Comparison of ENCODE assay signal across 8 cellular contexts in the genomic region with DNA sequence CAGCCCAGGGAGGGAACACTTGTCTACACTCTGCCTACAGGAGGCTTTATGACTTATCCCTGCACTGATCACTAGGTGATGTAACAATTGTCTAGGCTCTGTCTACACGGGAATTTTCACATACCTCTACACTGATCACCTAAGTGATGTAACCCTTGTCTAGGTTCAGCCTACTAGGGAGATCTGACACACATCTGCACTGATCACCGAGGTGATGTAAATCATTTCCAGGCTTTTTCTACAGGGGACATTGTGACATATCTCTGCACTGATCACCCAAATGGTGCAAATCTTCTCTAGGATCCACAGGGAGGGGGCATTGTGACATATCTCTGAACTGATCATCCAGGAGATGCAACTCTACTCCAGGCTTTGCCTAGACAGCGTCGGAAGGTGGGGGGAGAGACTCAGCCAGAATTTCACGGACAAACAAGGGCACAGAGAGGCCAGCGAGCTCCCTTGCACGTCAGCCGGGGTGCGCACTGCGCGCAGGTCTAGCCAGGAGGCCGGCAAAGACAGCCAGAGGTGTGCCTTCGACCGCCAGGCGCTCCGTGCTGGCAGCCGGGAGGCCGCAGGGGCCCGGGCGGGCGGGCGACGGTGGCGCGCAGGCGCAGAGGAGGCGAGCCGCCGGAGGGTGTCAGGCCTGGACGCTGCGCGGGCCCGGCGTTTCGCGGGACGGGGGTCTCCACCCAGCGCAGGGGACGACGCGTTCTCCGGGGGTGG. TPM values are rescaled to one million over a fixed set of nuclear protein-coding genes. Genes with fewer than 3 reads are reported as not detected.
A peak's percentile ranks its signal among the peaks of the same experiment; 100 is the strongest.
DNase-seq lines count a peak whose midpoint lies in the region; ATAC-seq and TF ChIP-seq lines count a peak whose summit lies in the region.

No MANE protein-coding gene starts in this region.

- H3K27ac ChIP-seq in 22Rv1 (peak overlapping the region; percentile 73), GM23338 (ENCODE audit: low read depth) (no peak overlapping the region), coronary artery (no peak overlapping the region)

- H3K27me3 Mint-ChIP-seq in GM23338 (ENCODE audit: insufficient read depth, low read depth, poor library complexity) (peaks cover 38% of the 10 kb centered on the region), memory B cell (no peaks in the 10 kb centered on the region)

- H4K20me1 ChIP-seq in GM23338 (replicated peaks; ENCODE audit: insufficient read depth) = no peaks in the 10 kb centered on the region

- peaks cover 9% of the 10 kb centered on the region for H3K27me3 ChIP-seq in GM23338 (ENCODE audit: insufficient read depth)

- peak overlapping the region; percentile 79 for H3K27ac Mint-ChIP-seq in GM23338
- H3K27ac Mint-ChIP-seq in memory B cell = peak overlapping the region; percentile 91

- H3K4me1 Mint-ChIP-seq in GM23338 (no peaks in the 10 kb centered on the region), memory B cell (peaks cover 7% of the 10 kb centered on the region)

- no peaks in the 10 kb centered on the region for H3F3A ChIP-seq in GM23338 (replicated peaks; ENCODE audit: low read depth)

- ATAC-seq in GM23338 = peak; percentile 80
- peak; percentile 82 for ATAC-seq in memory B cell (ENCODE audit: low read depth)

- no peaks in the 10 kb centered on the region for H3K4me1 ChIP-seq in GM23338 (ENCODE audit: insufficient read depth)

- H3K9me3 Mint-ChIP-seq in GM23338 (peaks cover 56% of the 10 kb centered on the region), memory B cell (peaks cover 6% of the 10 kb centered on the region)

- TF ChIP-seq CTCF in 22Rv1 (IDR thresholded peaks at IDR 0.05) (no peak), GM23338 (conservative IDR thresholded peaks at IDR 0.05; ENCODE audit: low read depth in 2 of 2) (no peak; a peak in 1 of 4 replicates), coronary artery (IDR thresholded peaks at IDR 0.05) (no peak)

- peaks cover 39% of the 10 kb centered on the region for H3K36me3 Mint-ChIP-seq in GM23338 (ENCODE audit: low read depth)
- H3K36me3 Mint-ChIP-seq in memory B cell = no peaks in the 10 kb centered on the region

- peak; percentile 79 for DNase-seq in GM23338 (ENCODE audit: low spot score)
- DNase-seq in T-helper 9 cell = peak; percentile 62
- DNase-seq in coronary artery (ENCODE audit: low spot score) = no peak
- peak; percentile 51 to 82 for DNase-seq in memory B cell (ENCODE audit: low spot score in 2 of 2)
- DNase-seq in stimulated activated CD8-positive, alpha-beta memory T cell treated with anti-CD3 and anti-CD28 coated beads, Interleukin-15, amount 100 ng/mL, for 4 hours (ENCODE audit: low read depth in 2 of 2) = peak; percentile 34 to 50
- DNase-seq in amniotic stem cell (lab: John Stamatoyannopoulos, UW) = no peak
- no peak for DNase-seq in NCI-H187 treated with DMSO at 0.1 percent for 48 hours (lab: John Stamatoyannopoulos, UW)

- H2AFZ ChIP-seq in GM23338 = no peak overlapping the region

- peak overlapping the region; percentile 49 for H3K4me3 ChIP-seq in GM23338
- peak overlapping the region; percentile 58 for H3K4me3 ChIP-seq in coronary artery

- H3K9me2 ChIP-seq in GM23338 (ENCODE audit: insufficient read depth) = no peaks in the 10 kb centered on the region

- H3K4me3 Mint-ChIP-seq in GM23338 = peak overlapping the region; percentile 74
- H3K4me3 Mint-ChIP-seq in memory B cell = peak overlapping the region; percentile 87

- no peaks in the 10 kb centered on the region for H3K79me2 ChIP-seq in GM23338 (replicated peaks; ENCODE audit: insufficient read depth)

- H3K4me2 ChIP-seq in GM23338 = peak overlapping the region; percentile 75

- no peaks in the 10 kb centered on the region for H3K36me3 ChIP-seq in GM23338 (ENCODE audit: insufficient read depth)

TF ChIP-seq in GM23338, 12 proteins besides CTCF, POLR2A, EP300 and RAD21:
- TF ChIP-seq NANOG (IDR thresholded peaks at IDR 0.05; ENCODE audit: borderline replicate concordance) = no peak
- peak; percentile 42; the same call in 1 of the 2 replicates for TF ChIP-seq POLR2AphosphoS5 (IDR thresholded peaks at IDR 0.05; ENCODE audit: low read depth)

RNA-seq across cellular contexts. Expression of a gene that starts 46.9 kb away (rescaled TPM):
- 82.4 and 83.6 TPM in 2 replicates for total RNA-seq in GM23338 (2014; rRNA removed; shearing (Covaris generic))
- 70.3 and 83.5 TPM in 2 replicates for polyA plus RNA-seq in GM23338 (2016; fragmentation: Nextera tagmentation; extraction: Ambion mirVana)

Comparison
In these comparisons a context has a peak if more than half of its experiments do, and no peak if none do; other contexts are left out.
1. DNase-seq: peak in GM23338 (single experiment), T-helper 9 cell (single experiment), memory B cell (2 of 2) and stimulated activated CD8-positive, alpha-beta memory T cell treated with anti-CD3 and anti-CD28 coated beads, Interleukin-15, amount 100 ng/mL, for 4 hours (2 of 2); none in coronary artery (single experiment), amniotic stem cell (single experiment) and NCI-H187 treated with DMSO at 0.1 percent for 48 hours (single experiment).